In genomic region chrX:29229802-29230201, GRCh38 we compare ENCODE assay signal across 15 cellular contexts.
DNase-seq lines count a peak whose midpoint lies in the region; ATAC-seq and TF ChIP-seq lines count a peak whose summit lies in the region.
"Had no signal": no experiment of that assay in that cellular context is flagged by ENCODE, and none has a peak within 500 bp of the region (broad histone marks: within the 10 kb centered on the region; RNA-seq: fewer than 3 reads in every experiment).

No MANE protein-coding gene starts in this region.

- no peak for TF ChIP-seq POLR2A in right lobe of liver (IDR thresholded peaks at IDR 0.05)

- H3K27ac ChIP-seq in right lobe of liver: no peak overlapping the region

- WGBS in right lobe of liver (ENCODE audit: insufficient coverage, low coverage, low lambda C conversion rate, missing lambda C conversion rate): 60% methylated on average over 2 of the region's 2 CpGs

- H3K4me1 ChIP-seq in right lobe of liver: no peaks in the 10 kb centered on the region
- H3K4me1 ChIP-seq: BE2C had no signal

- no peaks in the 10 kb centered on the region for H3K27me3 ChIP-seq in right lobe of liver
- H3K27me3 ChIP-seq: BE2C had no signal

- TF ChIP-seq CTCF in right lobe of liver (IDR thresholded peaks at IDR 0.05): no peak

- DNase-seq in HT1080 (ENCODE audit: low read depth) (peak; percentile 66), RKO (ENCODE audit: low spot score) (peak; percentile 41), pons (ENCODE audit: low spot score) (peak; percentile 9), right lobe of liver (no peak)
- DNase-seq: BE2C; CD4-positive, alpha-beta memory T cell; DMS79; GOT3; Karpas-422; NCI-H1417; NCI-H2029; NCI-H524 treated with DMSO at 0.1 percent for 48 hours had no signal

- H3K36me3 ChIP-seq in right lobe of liver: no peaks in the 10 kb centered on the region
- H3K36me3 ChIP-seq: BE2C had no signal

- intact Hi-C loops in right lobe of liver (cut with DNase I): no loop called here

- H3K9me3 ChIP-seq in right lobe of liver: no peaks in the 10 kb centered on the region
- H3K9me3 ChIP-seq: BE2C had no signal

- peak; percentile 81 for ATAC-seq in esophagus mucosa
- ATAC-seq in HG03097 (IDR thresholded peaks at IDR 0.05; ENCODE audit: low FRiP score, unreplicated experiment): no peak
- no peak for ATAC-seq in GM18858 (IDR thresholded peaks at IDR 0.05; ENCODE audit: unreplicated experiment)
- no peak for ATAC-seq in right lobe of liver

- no peak overlapping the region for H3K4me3 ChIP-seq in right lobe of liver

Comparison
In these comparisons a context has a peak if more than half of its experiments do, and no peak if none do; other contexts are left out.
1. DNase-seq: peak in HT1080 (single experiment), RKO (single experiment) and pons (single experiment); none in right lobe of liver (0 of 3).